In genomic region chr2:87519158-87520011, GRCh38 we compare ENCODE assay signal across 8 cellular contexts.
DNase-seq lines count a peak whose midpoint lies in the region; ATAC-seq and TF ChIP-seq lines count a peak whose summit lies in the region.
"Not testable (repeated sequence)": the region's sequence is repeated elsewhere in the genome, so short reads cannot be mapped to it uniquely, and the experiment has no call there.

No MANE protein-coding gene starts in this region.

- not testable (repeated sequence) for H3K27ac ChIP-seq in liver (ENCODE audit: low read depth in 1 of 2, low read length in 2 of 2)

- H3K27me3 ChIP-seq in liver (ENCODE audit: control insufficient read depth in 4 of 4, insufficient read depth in 4 of 4, low read length in 3 of 4) = not testable (repeated sequence)

- H3K27ac Mint-ChIP-seq in IgD-negative memory B cell = peak overlapping the region; percentile 88 to 98 (median 90)
- peak overlapping the region; percentile 34 for H3K27ac Mint-ChIP-seq in activated CD8-positive, alpha-beta T cell treated with anti-CD3 and anti-CD28 coated beads, Interleukin-2, amount 10 ng/mL, durations not matched to agents 7 days and 5 days
- H3K27ac Mint-ChIP-seq in stimulated activated memory B cell treated with anti-CD40 and anti-IgM and Interleukin-4, amounts not matched to agents 10 μg/mL and 1 μg/mL and 100 μg/mL, for 72 hours = peak overlapping the region; percentile 97

- peak; percentile 40 for ATAC-seq in GM18502 (IDR thresholded peaks at IDR 0.05; ENCODE audit: poor library complexity, unreplicated experiment)
- ATAC-seq in GM21447 (IDR thresholded peaks at IDR 0.05; ENCODE audit: unreplicated experiment) = peak; percentile 48
- peak; percentile 39 for ATAC-seq in HG02885 (IDR thresholded peaks at IDR 0.05; ENCODE audit: poor library complexity, unreplicated experiment)
- ATAC-seq in activated CD8-positive, alpha-beta T cell treated with anti-CD3 and anti-CD28 coated beads, Interleukin-2, amount 10 ng/mL, durations not matched to agents 7 days and 5 days = not testable (repeated sequence)
- ATAC-seq in stimulated activated memory B cell treated with anti-CD40 and anti-IgM and Interleukin-4, amounts not matched to agents 10 μg/mL and 1 μg/mL and 100 μg/mL, for 72 hours = peak; percentile 80

- H3K9ac ChIP-seq in liver (ENCODE audit: low read depth in 1 of 2, low read length in 2 of 2) = not testable (repeated sequence)

- not testable (repeated sequence) for TF ChIP-seq CTCF in liver (IDR thresholded peaks at IDR 0.05; ENCODE audit: low read depth, low read length, missing input control)

- H3K36me3 Mint-ChIP-seq in IgD-negative memory B cell; activated CD8-positive, alpha-beta T cell treated with anti-CD3 and anti-CD28 coated beads, Interleukin-2, amount 10 ng/mL, durations not matched to agents 7 days and 5 days (ENCODE audit: low read depth); stimulated activated memory B cell treated with anti-CD40 and anti-IgM and Interleukin-4, amounts not matched to agents 10 μg/mL and 1 μg/mL and 100 μg/mL, for 72 hours: not testable (repeated sequence)

- CTCF ChIA-PET in activated CD8-positive, alpha-beta T cell treated with anti-CD3 and anti-CD28 coated beads, Interleukin-2, amount 10 ng/mL, durations not matched to agents 7 days and 5 days (lab: Charles Lee) = not testable (repeated sequence)

- H3K4me1 ChIP-seq in liver (ENCODE audit: control insufficient read depth in 4 of 4, insufficient read depth in 4 of 4, low read length in 3 of 4) = not testable (repeated sequence)

- H3K36me3 ChIP-seq in liver (ENCODE audit: control insufficient read depth in 4 of 4, insufficient read depth in 3 of 4, low read depth in 1 of 4, low read length in 3 of 4) = not testable (repeated sequence)

- WGBS in liver = 51% methylated on average over 5 of the region's 8 CpGs

- not testable (repeated sequence) for H3K9me3 ChIP-seq in liver (ENCODE audit: control insufficient read depth in 4 of 4, low read length in 3 of 4)

- H3K4me1 Mint-ChIP-seq in IgD-negative memory B cell = peaks cover 26 to 35% (median 26%) of the 10 kb centered on the region in 3 donors
- H3K4me1 Mint-ChIP-seq in activated CD8-positive, alpha-beta T cell treated with anti-CD3 and anti-CD28 coated beads, Interleukin-2, amount 10 ng/mL, durations not matched to agents 7 days and 5 days (ENCODE audit: low read depth) = peaks cover 48% of the 10 kb centered on the region
- H3K4me1 Mint-ChIP-seq in stimulated activated memory B cell treated with anti-CD40 and anti-IgM and Interleukin-4, amounts not matched to agents 10 μg/mL and 1 μg/mL and 100 μg/mL, for 72 hours = peaks cover 41% of the 10 kb centered on the region

- TF ChIP-seq RAD21 in liver (IDR thresholded peaks at IDR 0.05) = not testable (repeated sequence)

- H3K27me3 Mint-ChIP-seq in IgD-negative memory B cell; activated CD8-positive, alpha-beta T cell treated with anti-CD3 and anti-CD28 coated beads, Interleukin-2, amount 10 ng/mL, durations not matched to agents 7 days and 5 days (ENCODE audit: low read depth); stimulated activated memory B cell treated with anti-CD40 and anti-IgM and Interleukin-4, amounts not matched to agents 10 μg/mL and 1 μg/mL and 100 μg/mL, for 72 hours: not testable (repeated sequence)

- POLR2A ChIA-PET in activated CD8-positive, alpha-beta T cell treated with anti-CD3 and anti-CD28 coated beads, Interleukin-2, amount 10 ng/mL, durations not matched to agents 7 days and 5 days (lab: Charles Lee) = not testable (repeated sequence)

- not testable (repeated sequence) for H3K4me3 ChIP-seq in liver (ENCODE audit: low read depth in 1 of 3, low read length in 3 of 3)

- DNase-seq in activated CD8-positive, alpha-beta T cell treated with anti-CD3 and anti-CD28 coated beads, Interleukin-2, amount 10 ng/mL, durations not matched to agents 7 days and 5 days = not testable (repeated sequence)
- peak; percentile 1 for DNase-seq in fibroblast of the conjunctiva (ENCODE audit: low read depth)

- H3K4me3 Mint-ChIP-seq in IgD-negative memory B cell = peak overlapping the region in 3 of 4 donors; percentile 17 to 86 (median 43)
- not testable (repeated sequence) for H3K4me3 Mint-ChIP-seq in activated CD8-positive, alpha-beta T cell treated with anti-CD3 and anti-CD28 coated beads, Interleukin-2, amount 10 ng/mL, durations not matched to agents 7 days and 5 days; stimulated activated memory B cell treated with anti-CD40 and anti-IgM and Interleukin-4, amounts not matched to agents 10 μg/mL and 1 μg/mL and 100 μg/mL, for 72 hours

- not testable (repeated sequence) for H3K9me3 Mint-ChIP-seq in IgD-negative memory B cell; activated CD8-positive, alpha-beta T cell treated with anti-CD3 and anti-CD28 coated beads, Interleukin-2, amount 10 ng/mL, durations not matched to agents 7 days and 5 days (ENCODE audit: insufficient read depth); stimulated activated memory B cell treated with anti-CD40 and anti-IgM and Interleukin-4, amounts not matched to agents 10 μg/mL and 1 μg/mL and 100 μg/mL, for 72 hours

TF ChIP-seq in liver, 16 proteins besides CTCF, POLR2A, EP300 and RAD21:
- peak; percentile 10 for TF ChIP-seq FOXA2 (IDR thresholded peaks at IDR 0.05)
- peak in 1 of 2 donors; percentile 46 for TF ChIP-seq RXRA (IDR thresholded peaks at IDR 0.05)

Comparison
In these comparisons a context has a peak if more than half of its experiments do, and no peak if none do; other contexts are left out.
1. H3K27ac Mint-ChIP-seq: peak in every context shown above with its lines; median percentile 97 in stimulated activated memory B cell treated with anti-CD40 and anti-IgM and Interleukin-4, amounts not matched to agents 10 μg/mL and 1 μg/mL and 100 μg/mL, for 72 hours; 90 in IgD-negative memory B cell; 34 in activated CD8-positive, alpha-beta T cell treated with anti-CD3 and anti-CD28 coated beads, Interleukin-2, amount 10 ng/mL, durations not matched to agents 7 days and 5 days.